8 cellular contexts compared by ENCODE assay signal in genomic region chr18:36572135-36572856, GRCh38.
DNase-seq lines count a peak whose midpoint lies in the region; ATAC-seq and TF ChIP-seq lines count a peak whose summit lies in the region.

No MANE protein-coding gene starts in this region.

- H3K4me3 ChIP-seq in heart right ventricle = no peak overlapping the region
- H3K4me3 ChIP-seq in smooth muscle cell = no peak overlapping the region

- ATAC-seq in activated CD8-positive, alpha-beta T cell treated with anti-CD3 and anti-CD28 coated beads for 36 hours = peak; percentile 37
- ATAC-seq in heart right ventricle (peak; percentile 45 to 82 (median 68)), GM21423 (IDR thresholded peaks at IDR 0.05; ENCODE audit: unreplicated experiment) (no peak)

- in situ Hi-C loops in GM13977 (cut with MboI; ENCODE audit: low pct_unique_long_range_greater_than_20kb, low sequenced_read_pairs, unreplicated experiment) = no loop called here

- peaks cover 0 to 6% (median 0%) of the 10 kb centered on the region in 9 donors for H3K36me3 ChIP-seq in heart right ventricle
- no peaks in the 10 kb centered on the region for H3K36me3 ChIP-seq in smooth muscle cell (ENCODE audit: low read depth)

- POLR2A ChIA-PET in activated CD8-positive, alpha-beta T cell treated with anti-CD3 and anti-CD28 coated beads for 36 hours (lab: Charles Lee) = no interaction called here

- no peaks in the 10 kb centered on the region for H3K9me3 Mint-ChIP-seq in activated CD8-positive, alpha-beta T cell treated with anti-CD3 and anti-CD28 coated beads for 36 hours

- H3K4me3 Mint-ChIP-seq in activated CD8-positive, alpha-beta T cell treated with anti-CD3 and anti-CD28 coated beads for 36 hours = no peak overlapping the region

- H3K27me3 Mint-ChIP-seq in activated CD8-positive, alpha-beta T cell treated with anti-CD3 and anti-CD28 coated beads for 36 hours = peaks cover 4% of the 10 kb centered on the region

- H3F3A ChIP-seq in smooth muscle cell (ENCODE audit: low read depth) = no peaks in the 10 kb centered on the region

- TF ChIP-seq CTCF in GM13977 (IDR thresholded peaks at IDR 0.05; ENCODE audit: extremely low read depth, insufficient read depth, missing control alignments) (peak; percentile 60), heart right ventricle (IDR thresholded peaks at IDR 0.05) (peak in 8 of 9 donors; percentile 18 to 65 (median 54)), smooth muscle cell (IDR thresholded peaks at IDR 0.05; ENCODE audit: borderline replicate concordance, insufficient read depth, poor library complexity, severe bottlenecking) (peak; percentile 63)
- TF ChIP-seq CTCF in activated CD8-positive, alpha-beta T cell treated with anti-CD3 and anti-CD28 coated beads for 36 hours (IDR thresholded peaks at IDR 0.05) = peak; percentile 58

- no peaks in the 10 kb centered on the region for H4K20me1 ChIP-seq in smooth muscle cell (ENCODE audit: low read depth)

- peak overlapping the region; percentile 6 for H2AFZ ChIP-seq in smooth muscle cell (ENCODE audit: low read depth)

- CTCF ChIA-PET in activated CD8-positive, alpha-beta T cell treated with anti-CD3 and anti-CD28 coated beads for 36 hours (lab: Charles Lee) = interaction anchor here (0.9 to 1.6 kb wide), 4 partner anchors 12 to 116 kb away, joined by 3 to 5 read pairs (median 4); no protein-coding TSS in a partner anchor

- intact Hi-C loops in activated CD8-positive, alpha-beta T cell treated with anti-CD3 and anti-CD28 coated beads for 36 hours (cut with micrococcal nuclease) = loop anchor here (10.0 kb wide), 1 partner anchor 267 kb away; no protein-coding TSS in a partner anchor
- intact Hi-C loops in heart right ventricle (cut with DNase I) = loop anchor here in 6 of 10 donors (5.0 to 10.0 kb wide), 6 partner anchors 105 to 477 kb away; partner anchors contain the start of gene FHOD3 (in 6 of the 6)

- H3K9me3 ChIP-seq in heart right ventricle = no peaks in the 10 kb centered on the region
- no peaks in the 10 kb centered on the region for H3K9me3 ChIP-seq in smooth muscle cell (replicated peaks; ENCODE audit: low read depth)

- H3K27ac Mint-ChIP-seq in activated CD8-positive, alpha-beta T cell treated with anti-CD3 and anti-CD28 coated beads for 36 hours = no peak overlapping the region

- H3K27me3 ChIP-seq in heart right ventricle = no peaks in the 10 kb centered on the region
- no peaks in the 10 kb centered on the region for H3K27me3 ChIP-seq in smooth muscle cell (ENCODE audit: low read depth)

- H3K79me2 ChIP-seq in smooth muscle cell (ENCODE audit: low read depth) = no peaks in the 10 kb centered on the region

- WGBS in heart right ventricle, 2 donors = 19 to 23% methylated on average over 10 of the region's 10 CpGs
- WGBS in smooth muscle cell (ENCODE audit: low lambda C conversion rate) = 20% methylated on average over 10 of the region's 10 CpGs

- H3K4me1 ChIP-seq in heart right ventricle (peaks cover 0 to 22% (median 5%) of the 10 kb centered on the region in 9 donors), smooth muscle cell (ENCODE audit: low read depth) (peaks cover 3% of the 10 kb centered on the region)

- H3K27ac ChIP-seq in heart right ventricle = peak overlapping the region in 5 of 10 donors; percentile 1 to 31 (median 7)
- no peak overlapping the region for H3K27ac ChIP-seq in smooth muscle cell (ENCODE audit: low read depth)

- H3K36me3 Mint-ChIP-seq in activated CD8-positive, alpha-beta T cell treated with anti-CD3 and anti-CD28 coated beads for 36 hours (ENCODE audit: low read depth) = no peaks in the 10 kb centered on the region

- DNase-seq in AG08396 (ENCODE audit: low spot score) = peak; percentile 45
- DNase-seq in GM13977 (ENCODE audit: low spot score) = peak; percentile 33
- peak; percentile 7 for DNase-seq in NCI-H1105 (lab: John Stamatoyannopoulos, UW)
- peak; percentile 56 for DNase-seq in activated CD8-positive, alpha-beta T cell treated with anti-CD3 and anti-CD28 coated beads for 36 hours
- no peak for DNase-seq in heart right ventricle
- no peak for DNase-seq in smooth muscle cell (lab: John Stamatoyannopoulos, UW; ENCODE audit: unreplicated experiment)
- DNase-seq in stimulated activated CD4-positive, alpha-beta T cell treated with anti-CD3 and anti-CD28 coated beads, Interleukin-2, amount 100 ng/mL, for 48 hours = no peak

- no peak overlapping the region for H3K4me2 ChIP-seq in smooth muscle cell

- H3K4me1 Mint-ChIP-seq in activated CD8-positive, alpha-beta T cell treated with anti-CD3 and anti-CD28 coated beads for 36 hours (ENCODE audit: low read depth) = no peaks in the 10 kb centered on the region

- no peak overlapping the region for H3K9ac ChIP-seq in smooth muscle cell (ENCODE audit: low read depth)

Comparison
In these comparisons a context has a peak if more than half of its experiments do, and no peak if none do; other contexts are left out.
1. DNase-seq: peak in AG08396 (single experiment), GM13977 (single experiment), NCI-H1105 (single experiment) and activated CD8-positive, alpha-beta T cell treated with anti-CD3 and anti-CD28 coated beads for 36 hours (single experiment); none in heart right ventricle (0 of 2), smooth muscle cell (single experiment) and stimulated activated CD4-positive, alpha-beta T cell treated with anti-CD3 and anti-CD28 coated beads, Interleukin-2, amount 100 ng/mL, for 48 hours (0 of 2).
2. Peak in every context shown above with its lines, with median percentiles within 50 percentile points of each other: CTCF ChIP-seq.